7 cellular contexts compared by ENCODE assay signal in genomic region chr19:18117364-18117691, GRCh38. TPM values are rescaled to one million over a fixed set of nuclear protein-coding genes. Genes with fewer than 3 reads are reported as not detected.
DNase-seq lines count a peak whose midpoint lies in the region; ATAC-seq and TF ChIP-seq lines count a peak whose summit lies in the region.

No MANE protein-coding gene starts in this region.

- H3K9me3 Mint-ChIP-seq in glutamatergic neuron (ENCODE audit: unreplicated experiment) = peaks cover 5% of the 10 kb centered on the region
- no peaks in the 10 kb centered on the region for H3K9me3 Mint-ChIP-seq in stimulated activated naive B cell treated with anti-CD40 and anti-IgM and Interleukin-4, amounts not matched to agents 10 μg/mL and 1 μg/mL and 100 μg/mL, for 72 hours

- no peak for TF ChIP-seq RAD21 in HCT116 (IDR thresholded peaks at IDR 0.05; ENCODE audit: low read depth)

- H3K4me1 ChIP-seq in HCT116 (ENCODE audit: control insufficient read depth in 1 of 2, insufficient read depth in 2 of 2, low read length in 2 of 2) = peaks cover 11 to 25% of the 10 kb centered on the region in 2 experiments

- BruUV-seq in HCT116 (replicated peaks; lab: Mats Ljungman, UMichigan) = no TSS peak

- H3K36me3 ChIP-seq in HCT116 (ENCODE audit: control insufficient read depth in 1 of 2, insufficient read depth in 2 of 2, low read length in 2 of 2) (peaks cover 0 to 1% of the 10 kb centered on the region in 2 experiments; a peak in 1 of 4 replicates), WERI-Rb-1 (peaks cover 10% of the 10 kb centered on the region)

- H3K79me2 ChIP-seq in HCT116 (ENCODE audit: insufficient read depth, low read length) = peaks cover 11% of the 10 kb centered on the region; the same call in 1 of the 2 replicates

- H3K27ac ChIP-seq in HCT116 (ENCODE audit: low read depth, low read length) (peak overlapping the region; percentile 57), WERI-Rb-1 (peak overlapping the region; percentile 21)

- no peak for DNase-seq in HCT116 (ENCODE audit: low read depth, low spot score)
- no peak for DNase-seq in WERI-Rb-1
- no peak for DNase-seq in glutamatergic neuron
- no peak for DNase-seq in stimulated activated naive B cell treated with anti-CD40 and anti-IgM and Interleukin-4, amounts not matched to agents 10 μg/mL and 1 μg/mL and 100 μg/mL, for 72 hours
- DNase-seq in ACHN = no peak
- DNase-seq in NCI-H2196 treated with DMSO at 0.1 percent for 48 hours (lab: John Stamatoyannopoulos, UW; ENCODE audit: unreplicated experiment) = no peak

- no peak for TF ChIP-seq POLR2A in HCT116 (IDR thresholded peaks at IDR 0.05; ENCODE audit: borderline replicate concordance, extremely low read depth, insufficient read depth, insufficient read length)

- H3K27me3 Mint-ChIP-seq in glutamatergic neuron (ENCODE audit: unreplicated experiment) = peaks cover 10% of the 10 kb centered on the region
- H3K27me3 Mint-ChIP-seq in stimulated activated naive B cell treated with anti-CD40 and anti-IgM and Interleukin-4, amounts not matched to agents 10 μg/mL and 1 μg/mL and 100 μg/mL, for 72 hours = no peaks in the 10 kb centered on the region

- in situ Hi-C loops in ACHN (cut with HindIII; ENCODE audit: low pct_ligation_motif_present, low pct_unique_long_range_greater_than_20kb, low sequenced_read_pairs) = no loop called here

- ATAC-seq in HCT116 (no peak), GM19463 (IDR thresholded peaks at IDR 0.05; ENCODE audit: unreplicated experiment) (no peak)
- no peak for ATAC-seq in stimulated activated naive B cell treated with anti-CD40 and anti-IgM and Interleukin-4, amounts not matched to agents 10 μg/mL and 1 μg/mL and 100 μg/mL, for 72 hours (replicated peaks)

- no peaks in the 10 kb centered on the region for H3K36me3 Mint-ChIP-seq in glutamatergic neuron (ENCODE audit: unreplicated experiment)
- peaks cover 29 to 50% of the 10 kb centered on the region in 2 donors for H3K36me3 Mint-ChIP-seq in stimulated activated naive B cell treated with anti-CD40 and anti-IgM and Interleukin-4, amounts not matched to agents 10 μg/mL and 1 μg/mL and 100 μg/mL, for 72 hours

- peak overlapping the region; percentile 86 for H3K4me3 Mint-ChIP-seq in glutamatergic neuron (ENCODE audit: unreplicated experiment)
- H3K4me3 Mint-ChIP-seq in stimulated activated naive B cell treated with anti-CD40 and anti-IgM and Interleukin-4, amounts not matched to agents 10 μg/mL and 1 μg/mL and 100 μg/mL, for 72 hours = peak overlapping the region; percentile 81 to 82

- no peaks in the 10 kb centered on the region for H3K27me3 ChIP-seq in HCT116 (ENCODE audit: insufficient read depth, low read length)
- H3K27me3 ChIP-seq in WERI-Rb-1 (ENCODE audit: insufficient read depth, low read depth, severe bottlenecking) = no peaks in the 10 kb centered on the region

- TF ChIP-seq CTCF in HCT116 (IDR thresholded peaks at IDR 0.05 in 2 of 3, conservative IDR thresholded peaks at IDR 0.05 in 1 of 3; ENCODE audit: borderline replicate concordance in 1 of 3, insufficient read depth in 1 of 3, low read depth in 2 of 3, low read length in 2 of 3) = no peak
- no peak for TF ChIP-seq CTCF in WERI-Rb-1 (IDR thresholded peaks at IDR 0.05; ENCODE audit: low read depth, low read length)
- no peak for TF ChIP-seq CTCF in glutamatergic neuron (IDR thresholded peaks at IDR 0.05; ENCODE audit: partially characterized antibody, unreplicated experiment)

- H3K9ac ChIP-seq in HCT116 (ENCODE audit: low read length) = peak overlapping the region; percentile 83

- H3K4me3 ChIP-seq in HCT116 (replicated peaks in 1 of 2; ENCODE audit: low read depth in 1 of 2, low read length in 2 of 2) = peak overlapping the region; percentile 24 to 26; a peak in 3 of 4 replicates
- H3K4me3 ChIP-seq in WERI-Rb-1 (ENCODE audit: low read depth, low read length) = peak overlapping the region; percentile 11

- H3K9me2 ChIP-seq in HCT116 (ENCODE audit: insufficient read depth) = no peaks in the 10 kb centered on the region

- POLR2A ChIA-PET in HCT116 (lab: Charles Lee) = interaction anchor here (1.7 kb wide), 1 partner anchor 164 kb away, joined by 5 read pairs; the partner anchor contains the start of gene JUND

- no peaks in the 10 kb centered on the region for H4K20me1 ChIP-seq in HCT116 (ENCODE audit: insufficient read depth)

- peak overlapping the region; percentile 39 for H3K27ac Mint-ChIP-seq in glutamatergic neuron (ENCODE audit: unreplicated experiment)
- H3K27ac Mint-ChIP-seq in stimulated activated naive B cell treated with anti-CD40 and anti-IgM and Interleukin-4, amounts not matched to agents 10 μg/mL and 1 μg/mL and 100 μg/mL, for 72 hours = peak overlapping the region; percentile 53

- CTCF ChIA-PET in HCT116 (lab: Charles Lee) = no interaction called here

- intact Hi-C loops in HCT116 (cut with micrococcal nuclease) = loop anchor here (1.0 kb wide), 1 partner anchor 35 kb away; no protein-coding TSS in a partner anchor

- H3K9me3 ChIP-seq in HCT116 (ENCODE audit: control insufficient read depth in 1 of 2, insufficient read depth in 1 of 2, low read depth in 1 of 2, low read length in 2 of 2) (no peaks in the 10 kb centered on the region), WERI-Rb-1 (ENCODE audit: severe bottlenecking) (no peaks in the 10 kb centered on the region)

- RAD21 ChIA-PET in HCT116 (lab: Charles Lee; ENCODE audit: low non-redundant PET in 1 of 2, low total read pairs in 2 of 2, uncharacterized antibody in 2 of 2, unreplicated experiment in 2 of 2) = interaction anchor here in 1 of 2 experiments (1.0 kb wide), 1 partner anchor 297 kb away, joined by 3 read pairs; no protein-coding TSS in a partner anchor

- peaks cover 7% of the 10 kb centered on the region for H3K4me1 Mint-ChIP-seq in glutamatergic neuron (ENCODE audit: low read depth, unreplicated experiment)
- peaks cover 39 to 64% of the 10 kb centered on the region in 2 donors for H3K4me1 Mint-ChIP-seq in stimulated activated naive B cell treated with anti-CD40 and anti-IgM and Interleukin-4, amounts not matched to agents 10 μg/mL and 1 μg/mL and 100 μg/mL, for 72 hours

- H3K4me2 ChIP-seq in HCT116 (ENCODE audit: low read length) = peak overlapping the region; percentile 91

- H2AFZ ChIP-seq in HCT116 (ENCODE audit: low read depth, low read length, poor library complexity, severe bottlenecking) = no peak overlapping the region

TF ChIP-seq in HCT116, 20 proteins besides CTCF, POLR2A, EP300 and RAD21 (continues in another document):
- TF ChIP-seq ZFX (IDR thresholded peaks at IDR 0.05) (no peak), EZH2 (IDR thresholded peaks at IDR 0.05) (no peak), CEBPB (IDR thresholded peaks at IDR 0.05; ENCODE audit: low read depth) (no peak), TCF7L2 (IDR thresholded peaks at IDR 0.05; ENCODE audit: borderline replicate concordance, extremely low read depth, insufficient read depth, insufficient read length) (no peak), POLR2AphosphoS5 (IDR thresholded peaks at IDR 0.05; ENCODE audit: low read depth, low read length) (no peak), JUND (IDR thresholded peaks at IDR 0.05) (no peak), ZBTB33 (IDR thresholded peaks at IDR 0.05; ENCODE audit: extremely low read depth, insufficient replicate concordance, low read length) (no peak), MAX (IDR thresholded peaks at IDR 0.05) (no peak), SP1 (IDR thresholded peaks at IDR 0.05; ENCODE audit: low read depth) (no peak), CBX3 (IDR thresholded peaks at IDR 0.05; ENCODE audit: low read depth) (no peak)

RNA-seq across cellular contexts. Expression of gene MAST3, which starts 19.8 kb away (rescaled TPM):
- 14.2 TPM for total RNA-seq in HCT116 (2021; ENCODE audit: unreplicated experiment)
- polyA plus RNA-seq in HCT116 (2012) = 7.0 and 7.2 TPM in 2 replicates
- 16.6 TPM for total RNA-seq in glutamatergic neuron (ENCODE audit: unreplicated experiment)

RNA-seq across cellular contexts. Expression of gene IL12RB1, which starts 30.6 kb away (rescaled TPM):
- total RNA-seq in HCT116 (2021; ENCODE audit: unreplicated experiment) (not detected), glutamatergic neuron (ENCODE audit: unreplicated experiment) (not detected)
- not detected in 2 replicates for polyA plus RNA-seq in HCT116 (2012)

RNA-seq across cellular contexts. Expression of gene PIK3R2, which starts 35.6 kb away (rescaled TPM):
- total RNA-seq in HCT116 (2021; ENCODE audit: unreplicated experiment) (53.4 TPM), glutamatergic neuron (ENCODE audit: unreplicated experiment) (36.4 TPM)
- 21.2 and 32.2 TPM in 2 replicates for polyA plus RNA-seq in HCT116 (2012)

RNA-seq across cellular contexts. Expression of gene IFI30, which starts 56.3 kb away (rescaled TPM):
- total RNA-seq in HCT116 (2021; ENCODE audit: unreplicated experiment) (64.6 TPM), glutamatergic neuron (ENCODE audit: unreplicated experiment) (0.76 TPM)
- 62.9 and 82.1 TPM in 2 replicates for polyA plus RNA-seq in HCT116 (2012)
